1 cellular context compared by ENCODE assay signal in the genomic region with DNA sequence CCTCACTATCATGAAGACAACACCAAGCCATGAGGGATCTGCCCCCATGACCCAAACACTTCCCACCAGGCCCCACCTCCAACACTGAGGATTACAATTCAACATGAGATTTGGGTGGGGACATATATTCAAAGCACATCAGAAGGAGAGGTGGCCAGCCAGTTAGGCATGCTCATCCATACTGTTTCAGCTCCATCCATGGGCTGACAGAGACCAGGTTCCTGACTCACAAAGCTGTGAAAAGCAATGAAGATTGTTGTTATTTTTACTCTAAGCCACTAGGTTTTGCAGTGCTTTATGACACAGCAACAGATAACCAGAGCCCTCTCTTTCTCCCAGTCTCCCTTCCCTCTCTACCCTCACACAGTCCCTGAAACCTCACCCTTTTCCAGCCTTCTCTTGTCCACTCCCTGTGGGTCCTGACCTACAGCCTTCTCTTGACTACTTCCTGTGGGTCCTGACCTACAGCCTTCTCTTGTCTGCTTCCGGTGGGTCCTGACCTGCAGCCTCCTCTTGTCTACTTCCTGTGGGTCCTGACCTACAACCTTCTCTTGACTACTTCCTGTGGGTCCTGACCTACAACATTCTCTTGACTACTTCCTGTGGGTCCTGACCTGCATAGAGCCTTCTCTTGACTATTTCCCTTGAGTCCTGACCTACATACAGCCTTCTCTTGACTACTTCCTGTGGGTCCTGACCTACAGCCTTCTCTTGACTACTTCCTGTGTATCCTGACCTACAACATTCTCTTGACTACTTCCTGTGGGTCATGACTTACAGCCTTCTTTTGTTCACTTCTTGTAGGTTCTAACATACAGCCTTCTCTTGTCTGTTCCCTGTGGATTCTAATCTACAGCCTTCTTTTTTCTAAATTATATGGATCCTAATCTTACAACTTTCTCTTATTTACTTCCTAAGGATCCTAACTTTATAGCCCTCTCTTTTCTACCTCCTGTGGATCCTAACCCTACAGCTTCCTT.
TF ChIP-seq lines count a peak whose summit lies in the region.

No MANE protein-coding gene starts in this region.

TF ChIP-seq in K562, 482 proteins besides CTCF, POLR2A, EP300 and RAD21 (continues in another document):
- TF ChIP-seq OTX1 (CRISPR knock-in tag; IDR thresholded peaks at IDR 0.05) (0 out of 2 replicates have a peak, but pooled peaks have one; percentile 31), GABPB1 (CRISPR knock-in tag; IDR thresholded peaks at IDR 0.05) (0 out of 2 replicates have a peak, but pooled peaks have one; percentile 29), EP400 (IDR thresholded peaks at IDR 0.05) (no peak), HNRNPH1 (optimal IDR thresholded peaks at IDR 0.05; ENCODE audit: low read depth, low read length) (no peak), GABPA (tag; conservative IDR thresholded peaks at IDR 0.05; ENCODE audit: low read depth) (peak; percentile 75), ZBTB40 (IDR thresholded peaks at IDR 0.05) (peak; percentile 76), ZBTB40 (CRISPR knock-in tag; IDR thresholded peaks at IDR 0.05) (no peak), EHMT2 (IDR thresholded peaks at IDR 0.05) (peak; percentile 67), SP2 (IDR thresholded peaks at IDR 0.05; ENCODE audit: extremely low read depth, low read depth, low read length, poor library complexity, severe bottlenecking) (no peak), SMARCA5 (IDR thresholded peaks at IDR 0.05) (no peak), SPI1 (IDR thresholded peaks at IDR 0.05; ENCODE audit: borderline replicate concordance, low read depth, low read length) (no peak), SAFB (IDR thresholded peaks at IDR 0.05; ENCODE audit: borderline replicate concordance, low read depth, low read length) (no peak), CSDE1 (IDR thresholded peaks at IDR 0.05) (no peak), NR2C1 (IDR thresholded peaks at IDR 0.05) (peak; percentile 93), NR2C1 (tag; IDR thresholded peaks at IDR 0.05) (peak; percentile 94), NR2C2 (CRISPR knock-in tag; IDR thresholded peaks at IDR 0.05) (peak; percentile 53; the same call in 1 of the 2 replicates), NR2C2 (tag; IDR thresholded peaks at IDR 0.05) (peak; percentile 90), BRD4 (IDR thresholded peaks at IDR 0.05) (no peak), ZNF224 (CRISPR knock-in tag; IDR thresholded peaks at IDR 0.05) (no peak), POLR2H (tag; IDR thresholded peaks at IDR 0.05; ENCODE audit: low read depth) (no peak), POLR3G (IDR thresholded peaks at IDR 0.05; ENCODE audit: extremely low read depth, insufficient read length, insufficient replicate concordance) (no peak), NFYB (IDR thresholded peaks at IDR 0.05; ENCODE audit: extremely low read depth, insufficient read length) (no peak), BMI1 (IDR thresholded peaks at IDR 0.05; ENCODE audit: low read length) (no peak), CAMTA2 (CRISPR knock-in tag; conservative IDR thresholded peaks at IDR 0.05) (no peak), CBX8 (IDR thresholded peaks at IDR 0.05; ENCODE audit: borderline replicate concordance, extremely low read depth, low read depth, low read length, poor library complexity, severe bottlenecking) (no peak), ZSCAN32 (CRISPR knock-in tag; IDR thresholded peaks at IDR 0.05) (no peak), TRIM24 (IDR thresholded peaks at IDR 0.05) (no peak), FOSL1 (tag; conservative IDR thresholded peaks at IDR 0.05) (no peak), SNIP1 (IDR thresholded peaks at IDR 0.05; ENCODE audit: low read depth) (no peak), ZC3H8 (IDR thresholded peaks at IDR 0.05) (no peak)
- TF ChIP-seq, protein P1, sequence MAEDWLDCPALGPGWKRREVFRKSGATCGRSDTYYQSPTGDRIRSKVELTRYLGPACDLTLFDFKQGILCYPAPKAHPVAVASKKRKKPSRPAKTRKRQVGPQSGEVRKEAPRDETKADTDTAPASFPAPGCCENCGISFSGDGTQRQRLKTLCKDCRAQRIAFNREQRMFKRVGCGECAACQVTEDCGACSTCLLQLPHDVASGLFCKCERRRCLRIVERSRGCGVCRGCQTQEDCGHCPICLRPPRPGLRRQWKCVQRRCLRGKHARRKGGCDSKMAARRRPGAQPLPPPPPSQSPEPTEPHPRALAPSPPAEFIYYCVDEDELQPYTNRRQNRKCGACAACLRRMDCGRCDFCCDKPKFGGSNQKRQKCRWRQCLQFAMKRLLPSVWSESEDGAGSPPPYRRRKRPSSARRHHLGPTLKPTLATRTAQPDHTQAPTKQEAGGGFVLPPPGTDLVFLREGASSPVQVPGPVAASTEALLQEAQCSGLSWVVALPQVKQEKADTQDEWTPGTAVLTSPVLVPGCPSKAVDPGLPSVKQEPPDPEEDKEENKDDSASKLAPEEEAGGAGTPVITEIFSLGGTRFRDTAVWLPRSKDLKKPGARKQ (CRISPR knock-in tag; IDR thresholded peaks at IDR 0.05) = no peak
- TF ChIP-seq, protein P2, sequence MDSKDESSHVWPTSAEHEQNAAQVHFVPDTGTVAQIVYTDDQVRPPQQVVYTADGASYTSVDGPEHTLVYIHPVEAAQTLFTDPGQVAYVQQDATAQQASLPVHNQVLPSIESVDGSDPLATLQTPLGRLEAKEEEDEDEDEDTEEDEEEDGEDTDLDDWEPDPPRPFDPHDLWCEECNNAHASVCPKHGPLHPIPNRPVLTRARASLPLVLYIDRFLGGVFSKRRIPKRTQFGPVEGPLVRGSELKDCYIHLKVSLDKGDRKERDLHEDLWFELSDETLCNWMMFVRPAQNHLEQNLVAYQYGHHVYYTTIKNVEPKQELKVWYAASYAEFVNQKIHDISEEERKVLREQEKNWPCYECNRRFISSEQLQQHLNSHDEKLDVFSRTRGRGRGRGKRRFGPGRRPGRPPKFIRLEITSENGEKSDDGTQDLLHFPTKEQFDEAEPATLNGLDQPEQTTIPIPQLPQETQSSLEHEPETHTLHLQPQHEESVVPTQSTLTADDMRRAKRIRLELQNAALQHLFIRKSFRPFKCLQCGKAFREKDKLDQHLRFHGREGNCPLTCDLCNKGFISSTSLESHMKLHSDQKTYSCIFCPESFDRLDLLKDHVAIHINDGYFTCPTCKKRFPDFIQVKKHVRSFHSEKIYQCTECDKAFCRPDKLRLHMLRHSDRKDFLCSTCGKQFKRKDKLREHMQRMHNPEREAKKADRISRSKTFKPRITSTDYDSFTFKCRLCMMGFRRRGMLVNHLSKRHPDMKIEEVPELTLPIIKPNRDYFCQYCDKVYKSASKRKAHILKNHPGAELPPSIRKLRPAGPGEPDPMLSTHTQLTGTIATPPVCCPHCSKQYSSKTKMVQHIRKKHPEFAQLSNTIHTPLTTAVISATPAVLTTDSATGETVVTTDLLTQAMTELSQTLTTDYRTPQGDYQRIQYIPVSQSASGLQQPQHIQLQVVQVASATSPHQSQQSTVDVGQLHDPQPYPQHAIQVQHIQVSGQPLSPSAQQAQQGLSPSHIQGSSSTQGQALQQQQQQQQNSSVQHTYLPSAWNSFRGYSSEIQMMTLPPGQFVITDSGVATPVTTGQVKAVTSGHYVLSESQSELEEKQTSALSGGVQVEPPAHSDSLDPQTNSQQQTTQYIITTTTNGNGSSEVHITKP (IDR thresholded peaks at IDR 0.05; ENCODE audit: partially characterized antibody) = no peak
- TF ChIP-seq, protein P3, sequence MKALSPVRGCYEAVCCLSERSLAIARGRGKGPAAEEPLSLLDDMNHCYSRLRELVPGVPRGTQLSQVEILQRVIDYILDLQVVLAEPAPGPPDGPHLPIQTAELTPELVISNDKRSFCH (CRISPR knock-in tag; IDR thresholded peaks at IDR 0.05) = no peak
- TF ChIP-seq, protein P3 (tag; IDR thresholded peaks at IDR 0.05) = no peak
